ENCODE assay signal across 19 cellular contexts in the genomic region with DNA sequence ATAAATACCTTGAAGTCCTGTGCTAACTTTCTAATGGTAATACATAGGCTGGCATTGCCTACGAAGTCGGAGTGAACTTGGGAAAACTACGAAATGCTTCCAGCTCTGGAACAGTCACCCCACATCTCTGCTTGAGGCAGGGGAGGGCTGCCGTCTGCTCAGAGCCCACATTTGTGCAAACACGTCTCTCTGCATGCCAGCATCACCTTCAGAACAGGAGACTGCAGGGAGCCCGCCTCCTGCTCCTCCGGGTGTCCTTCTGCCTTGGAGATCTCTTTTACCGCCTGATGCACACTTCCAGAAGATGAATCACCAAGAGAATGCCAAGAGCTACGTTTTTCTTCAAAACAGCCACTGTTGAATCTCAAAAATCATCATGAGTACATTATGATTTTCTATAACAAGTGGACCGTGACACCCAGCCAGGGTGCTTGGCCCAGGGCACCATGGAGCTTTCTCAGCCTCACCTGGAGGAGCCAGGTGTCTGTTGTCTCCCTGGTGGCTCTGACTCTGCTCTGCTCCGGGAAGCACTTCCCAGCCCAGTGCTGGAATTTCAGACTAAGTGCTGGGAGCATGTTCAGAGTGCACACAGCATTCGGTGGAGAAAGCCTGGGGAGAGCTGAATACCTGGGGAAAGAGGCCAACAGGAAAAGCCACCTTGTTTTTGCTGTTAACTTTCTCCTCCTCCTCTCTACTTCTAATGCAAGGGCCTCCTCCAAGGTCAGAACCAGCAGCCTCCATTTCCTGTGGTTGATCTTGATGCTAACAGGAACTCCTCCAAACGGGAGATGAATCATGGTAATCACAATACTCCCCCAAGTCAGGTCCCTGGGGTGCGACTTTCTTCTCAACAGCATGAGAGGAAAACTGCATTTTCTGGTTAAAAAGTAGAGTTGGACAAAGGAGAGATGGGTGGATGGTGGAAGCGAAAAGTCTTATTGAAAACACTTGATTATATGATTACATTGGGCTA.
DNase-seq lines count a peak whose midpoint lies in the region; ATAC-seq, FAIRE-seq and TF ChIP-seq lines count a peak whose summit lies in the region.
"Had no signal": no experiment of that assay in that cellular context is flagged by ENCODE, and none has a peak within 500 bp of the region (broad histone marks: within the 10 kb centered on the region; RNA-seq: fewer than 3 reads in every experiment).

No MANE protein-coding gene starts in this region.

- POLR2A ChIA-PET in H1 (lab: Charles Lee; ENCODE audit: partially characterized antibody) (no interaction called here), HEK293T (lab: Yijun Ruan, JAX) (no interaction called here)

- 86% methylated on average over 15 of the region's 15 CpGs; no CpG with 5 or more reads in 1 of the 2 experiments for WGBS in H1 (ENCODE audit: extremely low coverage in 1 of 2, insufficient coverage in 1 of 2, insufficient read length in 1 of 2, insufficient replicate concordance in 2 of 2, low coverage in 1 of 2, low lambda C conversion rate in 2 of 2, missing lambda C conversion rate in 1 of 2), 2 experiments

- H3K79me1 ChIP-seq in H1 (ENCODE audit: low read depth, low read length): no peaks in the 10 kb centered on the region

- H3K18ac ChIP-seq in H1 (ENCODE audit: extremely low read depth, low read length): no peak overlapping the region

- H3K4me3 Mint-ChIP-seq in neural progenitor cell: no peak overlapping the region

- H4K91ac ChIP-seq in H1 (replicated peaks; ENCODE audit: insufficient read length, low read length): no peak overlapping the region

- CTCF ChIA-PET in H1 (lab: Charles Lee; ENCODE audit: partially characterized antibody) (no interaction called here), HEK293T (lab: Yijun Ruan, JAX) (interaction anchor here (0.6 kb wide), 1 partner anchor 525 kb away, joined by 3 read pairs; no protein-coding TSS in a partner anchor)

- H2AFZ ChIP-seq in H1 (ENCODE audit: low read length) (0 out of 2 replicates have a peak overlapping the region, but pooled peaks have one; percentile 12), neural progenitor cell (replicated peaks) (no peak overlapping the region)

- no peak for TF ChIP-seq CTCF in H1 (IDR thresholded peaks at IDR 0.05; ENCODE audit: control extremely low read depth in 1 of 3, insufficient read depth in 1 of 3, low read depth in 1 of 3, low read length in 3 of 3)
- TF ChIP-seq CTCF in neural progenitor cell (IDR thresholded peaks at IDR 0.05): no peak

- H3F3A ChIP-seq in neural progenitor cell (ENCODE audit: low read depth): no peaks in the 10 kb centered on the region

- H4K5ac ChIP-seq in H1 (ENCODE audit: insufficient read length, low read depth, low read length): no peak overlapping the region

- peaks cover 9% of the 10 kb centered on the region; the same call in 1 of the 2 replicates for H3K9me3 ChIP-seq in BLaER1
- peaks cover 0 to 2% of the 10 kb centered on the region in 2 experiments; a peak in 1 of 4 replicates for H3K9me3 ChIP-seq in H1 (ENCODE audit: insufficient read depth in 2 of 2, low read depth in 1 of 2, low read length in 1 of 2)
- H3K9me3 ChIP-seq in neural progenitor cell (ENCODE audit: low read depth): no peaks in the 10 kb centered on the region

- no peak overlapping the region for H3K56ac ChIP-seq in H1 (replicated peaks; ENCODE audit: insufficient read length, low read depth, low read length)

- H3K4me3 ChIP-seq in BLaER1: no peak overlapping the region
- H3K4me3 ChIP-seq in H1 (ENCODE audit: extremely low read depth in 1 of 4, insufficient read depth in 2 of 4, low read depth in 3 of 4, low read length in 4 of 4): no peak overlapping the region
- no peak overlapping the region for H3K4me3 ChIP-seq in neural progenitor cell

- H3K23ac ChIP-seq in H1 (ENCODE audit: insufficient read length): no peak overlapping the region

- DNase-seq in RCC 7860 (ENCODE audit: low spot score): peak; percentile 25
- DNase-seq in H1 (ENCODE audit: low read depth in 1 of 2, low spot score in 2 of 2): no peak
- no peak for DNase-seq in neural progenitor cell (ENCODE audit: low spot score)
- DNase-seq in HEK293T (ENCODE audit: extremely low spot score): no peak
- no peak for DNase-seq in H54 (ENCODE audit: insufficient read length, low spot score)
- no peak for DNase-seq in NCI-H82 (lab: John Stamatoyannopoulos, UW)
- DNase-seq: C1 segment of cervical spinal cord, DMS153, HCEC 1CT, KG1, NCI-H1105 treated with DMSO at 0.1 percent for 48 hours, NCI-H446, NCI-H748 treated with DMSO at 0.1 percent for 48 hours, Right ventricle myocardium superior had no signal

- H3K27ac ChIP-seq in BLaER1 (no peak overlapping the region), H1 (ENCODE audit: low read depth, low read length) (no peak overlapping the region), neural progenitor cell (no peak overlapping the region)
- H3K27ac ChIP-seq: 22Rv1 had no signal

- TF ChIP-seq RAD21 in H1 (IDR thresholded peaks at IDR 0.05 in 1 of 2, conservative IDR thresholded peaks at IDR 0.05 in 1 of 2; ENCODE audit: low read depth in 2 of 2, low read length in 2 of 2): no peak

- H3K4me2 ChIP-seq in BLaER1 (peak overlapping the region; percentile 66), H1 (ENCODE audit: insufficient read depth in 1 of 2, low read depth in 2 of 2, low read length in 2 of 2) (no peak overlapping the region), neural progenitor cell (no peak overlapping the region)

- H2BK12ac ChIP-seq in H1 (ENCODE audit: low read depth, low read length): no peak overlapping the region

- no peaks in the 10 kb centered on the region for H3K36me3 ChIP-seq in BLaER1
- no peaks in the 10 kb centered on the region; a peak in 1 of 8 replicates for H3K36me3 ChIP-seq in H1 (ENCODE audit: control insufficient read depth in 2 of 4, insufficient read depth in 4 of 4, low read length in 3 of 4)
- no peaks in the 10 kb centered on the region for H3K36me3 ChIP-seq in neural progenitor cell

- no peak for TF ChIP-seq EP300 in H1 (IDR thresholded peaks at IDR 0.05; ENCODE audit: borderline replicate concordance in 1 of 2, low read depth in 2 of 2, low read length in 2 of 2)

- no peak for ATAC-seq in HG03108 (IDR thresholded peaks at IDR 0.05; ENCODE audit: unreplicated experiment)
- ATAC-seq: SK-N-SH treated with all-trans-retinoic acid at 6 μM for 48 hours had no signal

- no peak overlapping the region for H3K9ac ChIP-seq in BLaER1
- H3K9ac ChIP-seq in H1 (replicated peaks in 1 of 4; ENCODE audit: extremely low read depth in 1 of 4, low read depth in 3 of 4, low read length in 3 of 4): no peak overlapping the region
- no peak overlapping the region for H3K9ac ChIP-seq in neural progenitor cell

- H3K9me3 Mint-ChIP-seq in neural progenitor cell: peaks cover 5% of the 10 kb centered on the region

- H4K20me1 ChIP-seq in BLaER1 (no peaks in the 10 kb centered on the region), H1 (replicated peaks in 1 of 2; ENCODE audit: control insufficient read depth in 1 of 2, insufficient read depth in 2 of 2, low read length in 2 of 2) (no peaks in the 10 kb centered on the region), neural progenitor cell (ENCODE audit: low read depth) (no peaks in the 10 kb centered on the region)

- peaks cover 4% of the 10 kb centered on the region for H3K27me3 Mint-ChIP-seq in neural progenitor cell (ENCODE audit: insufficient read depth, low read depth)

- H2BK20ac ChIP-seq in H1 (ENCODE audit: low read length): no peak overlapping the region

- H3K4me1 Mint-ChIP-seq in neural progenitor cell: peaks cover 2% of the 10 kb centered on the region

- no peak overlapping the region for H2BK120ac ChIP-seq in H1 (replicated peaks; ENCODE audit: low read depth, low read length)

- H2BK15ac ChIP-seq in H1 (ENCODE audit: low read length): no peak overlapping the region

- no peaks in the 10 kb centered on the region for H3K36me3 Mint-ChIP-seq in neural progenitor cell

- TF ChIP-seq POLR2A in H1 (IDR thresholded peaks at IDR 0.05; ENCODE audit: control extremely low read depth in 1 of 2, low read depth in 2 of 2, low read length in 2 of 2) (no peak), H54 (IDR thresholded peaks at IDR 0.05; ENCODE audit: low read depth, low read length) (no peak)

- H3K4ac ChIP-seq in H1 (replicated peaks; ENCODE audit: insufficient read length, low read depth, low read length): no peak overlapping the region

- H3K27me3 ChIP-seq in BLaER1 (no peaks in the 10 kb centered on the region), H1 (replicated peaks in 1 of 4; ENCODE audit: control insufficient read depth in 3 of 4, extremely low read depth in 1 of 4, insufficient read depth in 3 of 4, low read length in 3 of 4) (no peaks in the 10 kb centered on the region), neural progenitor cell (no peaks in the 10 kb centered on the region)

- FAIRE-seq in RCC 7860 (lab: Jason Lieb, UNC) (no peak), H1 (lab: Jason Lieb, UNC) (no peak), H54 (lab: Jason Lieb, UNC) (no peak)
- FAIRE-seq: HTR-8/SVneo had no signal

- H3K79me2 ChIP-seq in H1 (ENCODE audit: control insufficient read depth in 1 of 2, insufficient read depth in 2 of 2, low read length in 2 of 2) (no peaks in the 10 kb centered on the region), neural progenitor cell (ENCODE audit: low read depth) (no peaks in the 10 kb centered on the region)

- no peak overlapping the region for H3K14ac ChIP-seq in H1 (ENCODE audit: insufficient read length)

- no peak overlapping the region for H2BK5ac ChIP-seq in H1 (ENCODE audit: low read depth, low read length)

- H3K27ac Mint-ChIP-seq in neural progenitor cell: peak overlapping the region; percentile 43

- H3K4me1 ChIP-seq in BLaER1: peaks cover 13% of the 10 kb centered on the region
- H3K4me1 ChIP-seq in H1 (replicated peaks in 1 of 4; ENCODE audit: control insufficient read depth in 3 of 4, insufficient read depth in 4 of 4, low read length in 3 of 4): peaks cover 0 to 3% (median 0%) of the 10 kb centered on the region in 4 experiments; a peak in 1 of 7 replicates
- no peaks in the 10 kb centered on the region for H3K4me1 ChIP-seq in neural progenitor cell

- H4K8ac ChIP-seq in H1 (ENCODE audit: extremely low read depth, insufficient read depth, low read length): no peak overlapping the region

- H3K23me2 ChIP-seq in H1 (ENCODE audit: low read depth, low read length): no peaks in the 10 kb centered on the region

- no peak overlapping the region for H2AK5ac ChIP-seq in H1 (ENCODE audit: low read depth, low read length)

TF ChIP-seq in H1, 55 proteins besides CTCF, POLR2A, EP300 and RAD21:
- no peak for TF ChIP-seq SP1 (IDR thresholded peaks at IDR 0.05; ENCODE audit: low read depth, low read length)
- TF ChIP-seq SIRT6 (IDR thresholded peaks at IDR 0.05; ENCODE audit: low read length): no peak
- TF ChIP-seq SP4 (IDR thresholded peaks at IDR 0.05; ENCODE audit: low read length): no peak
- TF ChIP-seq GTF2F1 (IDR thresholded peaks at IDR 0.05; ENCODE audit: borderline replicate concordance, low read depth, low read length): no peak

TF ChIP-seq in HEK293T, 16 proteins besides CTCF, POLR2A, EP300 and RAD21 (continues in another document):
- TF ChIP-seq LEF1 (IDR thresholded peaks at IDR 0.05; ENCODE audit: borderline replicate concordance): no peak
- no peak for TF ChIP-seq BHLHE40 (IDR thresholded peaks at IDR 0.05; ENCODE audit: borderline replicate concordance)
- TF ChIP-seq FOXM1 (IDR thresholded peaks at IDR 0.05; ENCODE audit: borderline replicate concordance): no peak
- TF ChIP-seq SP1 (IDR thresholded peaks at IDR 0.05): no peak
- no peak for TF ChIP-seq CTBP1 (IDR thresholded peaks at IDR 0.05; ENCODE audit: borderline replicate concordance)
